In genomic region chr2:11017921-11018320, GRCh38 we compare ENCODE assay signal across 22 cellular contexts.
"Had no signal": no experiment of that assay in that cellular context is flagged by ENCODE, and none has a peak within 500 bp of the region (broad histone marks: within the 10 kb centered on the region; RNA-seq: fewer than 3 reads in every experiment).

No MANE protein-coding gene starts in this region.

- FAIRE-seq: astrocyte, islet of Langerhans had no signal

- DNase-seq: activated CD4-positive, alpha-beta T cell treated with anti-CD3 and anti-CD28 coated beads, Interleukin-2, amount 10 ng/mL, durations not matched to agents 7 days and 5 days; activated CD4-positive, CD25-positive, alpha-beta regulatory T cell treated with anti-CD3 and anti-CD28 coated beads, Interleukin-2, amount 50 U/mL, for 72 hours; activated CD8-positive, alpha-beta memory T cell treated with anti-CD3 and anti-CD28 coated beads, Interleukin-2, amount 50 U/mL, for 4 hours; activated T-cell treated with anti-CD3 and anti-CD28 coated beads, Interleukin-2, amount 50 U/mL, for 24 hours; adrenal gland; colonic mucosa; dorsolateral prefrontal cortex; esophagus squamous epithelium; hypothalamus; left cardiac atrium; midbrain; natural killer cell; ovary; psoas muscle; right cardiac atrium; stimulated activated CD4-positive, alpha-beta T cell treated with anti-CD3 and anti-CD28 coated beads, Interleukin-12 subunit alpha, Interleukin-12 subunit beta, amount 100 ng/mL, for 4 hours; substantia nigra; tibial artery had no signal

- ATAC-seq: activated T-helper 17 cell treated with anti-CD3 and anti-CD28 coated beads, Interleukin-2, amount 50 U/mL, for 72 hours; gastroesophageal sphincter; left cardiac atrium; natural killer cell; psoas muscle; right cardiac atrium had no signal
